In genomic region chr3:61861410-61861809, GRCh38 we compare ENCODE assay signal across 23 cellular contexts.
"Had no signal": no experiment of that assay in that cellular context is flagged by ENCODE, and none has a peak within 500 bp of the region (broad histone marks: within the 10 kb centered on the region; RNA-seq: fewer than 3 reads in every experiment).

No MANE protein-coding gene starts in this region.

- H3K4me1 ChIP-seq: lower lobe of right lung, uterus had no signal

- H3K36me3 Mint-ChIP-seq: memory B cell; naive B cell; stimulated activated memory B cell treated with anti-CD40 and anti-IgM and Interleukin-4, amounts not matched to agents 10 μg/mL and 1 μg/mL and 100 μg/mL, for 72 hours had no signal

- DNase-seq: dermis blood vessel endothelial cell; foreskin melanocyte; head of caudate nucleus; kidney; left cardiac atrium; left ventricle myocardium inferior; lower lobe of right lung; naive B cell; posterior cingulate gyrus; spleen; stimulated activated CD4-positive, alpha-beta T cell treated with anti-CD3 and anti-CD28 coated beads, Interleukin-15, amount 100 ng/mL, for 24 hours; stimulated activated CD4-positive, alpha-beta T cell treated with anti-CD3 and anti-CD28 coated beads, Interleukin-1b, Interleukin-23, amount 100 ng/mL, for 48 hours; stimulated activated CD4-positive, alpha-beta T cell treated with anti-CD3 and anti-CD28 coated beads, Interleukin-4, amount 100 ng/mL, for 24 hours; tibial artery; upper lobe of left lung; uterus had no signal

- H3K4me1 Mint-ChIP-seq: naive B cell; stimulated activated memory B cell treated with anti-CD40 and anti-IgM and Interleukin-4, amounts not matched to agents 10 μg/mL and 1 μg/mL and 100 μg/mL, for 72 hours had no signal

- H2AFZ ChIP-seq: hepatocyte had no signal

- H3K9me3 Mint-ChIP-seq: nephron; stimulated activated naive CD8-positive, alpha-beta T cell treated with anti-CD3 and anti-CD28 coated beads, Interleukin-15, Interleukin-2, amounts not matched to agents 100 ng/mL and 50 ng/mL, for 24 hours had no signal

- H3K9me3 ChIP-seq: lower lobe of right lung, neutrophil, spleen, tibial artery, upper lobe of left lung had no signal

- H3K36me3 ChIP-seq: left ventricle myocardium inferior, lower lobe of right lung, neutrophil, spleen, tibial artery, upper lobe of left lung, uterus had no signal

- ATAC-seq: left cardiac atrium; lower lobe of right lung; sciatic nerve; stimulated activated memory B cell treated with anti-CD40 and anti-IgM and Interleukin-4, amounts not matched to agents 10 μg/mL and 1 μg/mL and 100 μg/mL, for 72 hours had no signal

- H3K27me3 Mint-ChIP-seq: memory B cell; stimulated activated memory B cell treated with anti-CD40 and anti-IgM and Interleukin-4, amounts not matched to agents 10 μg/mL and 1 μg/mL and 100 μg/mL, for 72 hours; stimulated activated naive CD8-positive, alpha-beta T cell treated with anti-CD3 and anti-CD28 coated beads, Interleukin-15, Interleukin-2, amounts not matched to agents 100 ng/mL and 50 ng/mL, for 24 hours had no signal

- H3K27ac Mint-ChIP-seq: memory B cell; naive B cell; nephron; stimulated activated memory B cell treated with anti-CD40 and anti-IgM and Interleukin-4, amounts not matched to agents 10 μg/mL and 1 μg/mL and 100 μg/mL, for 72 hours; stimulated activated naive CD8-positive, alpha-beta T cell treated with anti-CD3 and anti-CD28 coated beads, Interleukin-15, Interleukin-2, amounts not matched to agents 100 ng/mL and 50 ng/mL, for 24 hours had no signal

- H3K27ac ChIP-seq: hepatocyte, left ventricle myocardium inferior, lower lobe of right lung, neutrophil, spleen, tibial artery, upper lobe of left lung, uterus had no signal

- H3K27me3 ChIP-seq: hepatocyte, neutrophil, spleen, tibial artery, upper lobe of left lung, uterus had no signal

- H3K4me3 Mint-ChIP-seq: memory B cell; naive B cell; nephron; stimulated activated memory B cell treated with anti-CD40 and anti-IgM and Interleukin-4, amounts not matched to agents 10 μg/mL and 1 μg/mL and 100 μg/mL, for 72 hours; stimulated activated naive CD8-positive, alpha-beta T cell treated with anti-CD3 and anti-CD28 coated beads, Interleukin-15, Interleukin-2, amounts not matched to agents 100 ng/mL and 50 ng/mL, for 24 hours had no signal

- H3K4me3 ChIP-seq: hepatocyte, left ventricle myocardium inferior, lower lobe of right lung, spleen, tibial artery, upper lobe of left lung, uterus had no signal

- H3K4me2 ChIP-seq: hepatocyte had no signal
